ENCODE assay signal across 28 cellular contexts in genomic region chr20:12180107-12180661, GRCh38.
DNase-seq lines count a peak whose midpoint lies in the region; TF ChIP-seq lines count a peak whose summit lies in the region.
"Had no signal": no experiment of that assay in that cellular context is flagged by ENCODE, and none has a peak within 500 bp of the region (broad histone marks: within the 10 kb centered on the region; RNA-seq: fewer than 3 reads in every experiment).

No MANE protein-coding gene starts in this region.

- H3K4me1 Mint-ChIP-seq in progenitor cell of endocrine pancreas (ENCODE audit: low read depth), result peaks cover 5% of the 10 kb centered on the region
- H3K4me1 Mint-ChIP-seq: central memory CD8-positive, alpha-beta T cell; GM23338 had no signal

- WGBS in stomach, 5 donors, result 32 to 49% (median 35%) methylated on average over 5 of the region's 5 CpGs

- no peaks in the 10 kb centered on the region for H3K27me3 Mint-ChIP-seq in progenitor cell of endocrine pancreas
- H3K27me3 Mint-ChIP-seq: activated naive CD8-positive, alpha-beta T cell; central memory CD8-positive, alpha-beta T cell; naive thymus-derived CD8-positive, alpha-beta T cell; type B pancreatic cell had no signal

- TF ChIP-seq CTCF in stomach (IDR thresholded peaks at IDR 0.05), result no peak
- TF ChIP-seq CTCF in progenitor cell of endocrine pancreas (IDR thresholded peaks at IDR 0.05; ENCODE audit: unreplicated experiment), result no peak

- no peaks in the 10 kb centered on the region for H3K9me3 Mint-ChIP-seq in progenitor cell of endocrine pancreas (ENCODE audit: low read depth)
- H3K9me3 Mint-ChIP-seq: GM23338, type B pancreatic cell had no signal

- no peaks in the 10 kb centered on the region for H3K36me3 Mint-ChIP-seq in progenitor cell of endocrine pancreas (ENCODE audit: insufficient read depth)
- H3K36me3 Mint-ChIP-seq: activated naive CD8-positive, alpha-beta T cell; naive thymus-derived CD8-positive, alpha-beta T cell; type B pancreatic cell had no signal

- no peak overlapping the region for H3K27ac Mint-ChIP-seq in progenitor cell of endocrine pancreas
- H3K27ac Mint-ChIP-seq: activated naive CD8-positive, alpha-beta T cell; activated T-helper 2 cell treated with anti-CD3 and anti-CD28 coated beads, Interferon-gamma antibody, Interleukin-2, Interleukin-4, amounts not matched to agents 10 μg/mL and 5 μg/mL and 100 μg/mL, durations not matched to agents 14 hours and 24 hours and 36 hours; GM23338; naive thymus-derived CD8-positive, alpha-beta T cell; type B pancreatic cell had no signal

- no peak for TF ChIP-seq POLR2A in stomach (IDR thresholded peaks at IDR 0.05)

- DNase-seq in NCI-H345 (lab: John Stamatoyannopoulos, UW) (peak; percentile 28), NCI-H345 treated with DMSO at 0.1 percent for 48 hours (lab: John Stamatoyannopoulos, UW; ENCODE audit: unreplicated experiment) (no peak), NCI-H1417 treated with DMSO at 0.1 percent for 48 hours (lab: John Stamatoyannopoulos, UW) (peak; percentile 88), NCI-H748 (lab: John Stamatoyannopoulos, UW; ENCODE audit: unreplicated experiment) (peak; percentile 98), mucosa of gallbladder (ENCODE audit: low spot score) (peak; percentile 14), stomach (no peak), globus pallidus (ENCODE audit: low spot score) (no peak), progenitor cell of endocrine pancreas (ENCODE audit: low spot score, unreplicated experiment) (no peak)
- DNase-seq: activated CD4-positive, alpha-beta T cell treated with anti-CD3 and anti-CD28 coated beads, Interleukin-2, amount 50 U/mL, for 1 hour; Calu3; dorsolateral prefrontal cortex; heart left ventricle; left colon; MV-4-11; naive thymus-derived CD8-positive, alpha-beta T cell; NCI-H524 treated with DMSO at 0.1 percent for 48 hours; PC-9; retina; SJCRH30; stimulated activated CD8-positive, alpha-beta memory T cell treated with anti-CD3 and anti-CD28 coated beads, Interleukin-4, amount 100 ng/mL, for 48 hours; T-helper 2 cell had no signal

- no peaks in the 10 kb centered on the region for H3K36me3 ChIP-seq in stomach
- H3K36me3 ChIP-seq: BLaER1 treated with 17β-estradiol and CSF1 and Interleukin-3, amounts not matched to agents 10 nM and 100 nM; heart left ventricle; SJCRH30 had no signal

- H3K9me3 ChIP-seq in stomach, result no peaks in the 10 kb centered on the region
- H3K9me3 ChIP-seq: heart left ventricle, SJCRH30 had no signal

- H3K4me3 ChIP-seq in stomach, result no peak overlapping the region
- H3K4me3 ChIP-seq: BLaER1 treated with 17β-estradiol and CSF1 and Interleukin-3, amounts not matched to agents 10 nM and 100 nM; dorsolateral prefrontal cortex; GM23338; heart left ventricle; PC-9; SJCRH30 had no signal

- H3K4me3 Mint-ChIP-seq in progenitor cell of endocrine pancreas (ENCODE audit: low read depth), result no peak overlapping the region
- H3K4me3 Mint-ChIP-seq: activated naive CD8-positive, alpha-beta T cell; central memory CD8-positive, alpha-beta T cell; GM23338; naive thymus-derived CD8-positive, alpha-beta T cell; type B pancreatic cell had no signal

- peaks cover 0 to 15% (median 2%) of the 10 kb centered on the region in 4 donors for H3K4me1 ChIP-seq in stomach
- H3K4me1 ChIP-seq: SJCRH30 had no signal

- TF ChIP-seq EP300 in stomach (IDR thresholded peaks at IDR 0.05), result no peak

- peak overlapping the region in 1 of 5 donors; percentile 32 for H3K27ac ChIP-seq in stomach
- H3K27ac ChIP-seq: BLaER1 treated with 17β-estradiol and CSF1 and Interleukin-3, amounts not matched to agents 10 nM and 100 nM; dorsolateral prefrontal cortex; KMS-11; PC-9; SJCRH30 had no signal

- no peaks in the 10 kb centered on the region for H3K27me3 ChIP-seq in stomach
- H3K27me3 ChIP-seq: BLaER1 treated with 17β-estradiol and CSF1 and Interleukin-3, amounts not matched to agents 10 nM and 100 nM; dorsolateral prefrontal cortex; heart left ventricle; SJCRH30 had no signal

- intact Hi-C loops in stomach (cut with DNase I; ENCODE audit: low total_unique reads), result no loop called here

Comparison
In these comparisons a context has a peak if more than half of its experiments do, and no peak if none do; other contexts are left out.
1. DNase-seq: peak in NCI-H345 (single experiment), NCI-H1417 treated with DMSO at 0.1 percent for 48 hours (single experiment), NCI-H748 (single experiment) and mucosa of gallbladder (single experiment); none in NCI-H345 treated with DMSO at 0.1 percent for 48 hours (single experiment), stomach (single experiment), globus pallidus (single experiment) and progenitor cell of endocrine pancreas (single experiment).